ENCODE assay signal across 8 cellular contexts in genomic region chr5:105945203-105945972, GRCh38.
"Had no signal": no experiment of that assay in that cellular context is flagged by ENCODE, and none has a peak within 500 bp of the region (broad histone marks: within the 10 kb centered on the region; RNA-seq: fewer than 3 reads in every experiment).

No MANE protein-coding gene starts in this region.

- H3K9ac ChIP-seq: GM23248 had no signal

- H3K9me3 ChIP-seq: HAP-1 had no signal

- H3K4me3 ChIP-seq: GM23248, HAP-1 had no signal

- H3K27ac ChIP-seq: GM23248, HL-60 had no signal

- H2AFZ ChIP-seq: GM23248 had no signal

- ATAC-seq: HCT116 had no signal

- H3K36me3 ChIP-seq: HAP-1 had no signal

- DNase-seq: GM23248, GOT3, H7, HFFc6, KG1 had no signal
